16 cellular contexts compared by ENCODE assay signal in the genomic region with DNA sequence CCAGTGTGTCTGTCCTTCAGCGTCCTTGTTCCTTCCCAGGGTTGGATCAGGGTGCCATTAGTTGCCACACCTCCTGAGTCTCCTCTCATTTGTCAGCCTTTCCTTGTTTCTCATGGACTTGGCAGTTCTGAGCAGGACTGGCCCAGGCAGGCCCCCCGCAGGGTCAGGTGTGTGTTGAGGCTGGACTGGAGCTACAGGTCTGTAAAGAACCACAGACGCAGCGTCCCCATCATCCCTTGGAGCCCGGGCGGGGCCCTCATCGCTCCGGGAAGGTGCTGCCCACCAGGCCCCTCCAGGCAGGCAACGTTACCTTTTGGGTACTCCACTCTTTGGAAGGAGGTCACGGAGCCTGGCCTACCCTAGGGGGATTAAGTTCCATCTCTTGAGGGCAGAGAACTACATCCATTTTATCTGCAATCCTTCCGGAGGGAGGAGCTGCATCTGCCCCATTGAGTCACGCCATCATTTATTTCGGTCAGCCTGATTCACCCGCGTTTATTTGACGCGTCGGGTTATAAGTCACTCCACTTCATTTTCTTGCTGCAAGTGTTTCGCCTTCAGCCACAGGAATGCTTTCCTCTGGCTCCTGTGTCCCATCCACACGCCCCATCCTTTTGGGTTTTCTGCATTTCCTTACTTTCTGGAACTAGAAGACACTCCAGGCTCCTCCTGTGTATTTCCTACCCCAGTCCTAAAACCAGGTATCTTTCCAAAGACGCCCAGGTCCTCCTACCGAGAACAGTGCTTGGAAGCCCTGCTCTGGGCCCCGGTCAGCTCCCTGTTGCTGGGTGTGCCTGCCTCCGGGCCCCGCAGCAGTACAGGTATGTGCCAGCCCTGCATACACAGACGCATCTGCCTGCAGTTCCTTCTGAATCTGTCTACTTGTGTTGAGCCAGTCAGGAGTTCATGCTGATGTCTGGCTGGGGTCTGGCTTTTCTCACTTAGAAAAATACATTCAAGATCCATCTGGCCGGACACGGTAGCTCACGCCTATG.
DNase-seq lines count a peak whose midpoint lies in the region; TF ChIP-seq lines count a peak whose summit lies in the region.
"Had no signal": no experiment of that assay in that cellular context is flagged by ENCODE, and none has a peak within 500 bp of the region (broad histone marks: within the 10 kb centered on the region; RNA-seq: fewer than 3 reads in every experiment).

No MANE protein-coding gene starts in this region.

- H3K36me3 ChIP-seq in hepatocyte (replicated peaks; ENCODE audit: insufficient read depth, low read depth), result no peaks in the 10 kb centered on the region
- H3K36me3 ChIP-seq in vagina, result no peaks in the 10 kb centered on the region

- no peak for TF ChIP-seq POLR2A in vagina (IDR thresholded peaks at IDR 0.05)

- H3K4me1 Mint-ChIP-seq in progenitor cell of endocrine pancreas (ENCODE audit: low read depth), result no peaks in the 10 kb centered on the region

- no peak overlapping the region for H3K4me2 ChIP-seq in hepatocyte
- H3K4me2 ChIP-seq: A549 had no signal

- peak overlapping the region; percentile 37 for H3K27ac Mint-ChIP-seq in progenitor cell of endocrine pancreas

- H3K27me3 ChIP-seq in hepatocyte, result no peaks in the 10 kb centered on the region
- H3K27me3 ChIP-seq in vagina, result no peaks in the 10 kb centered on the region
- H3K27me3 ChIP-seq: BE2C had no signal

- DNase-seq in amniotic epithelial cell (ENCODE audit: low read depth) (peak; percentile 85), hepatocyte (ENCODE audit: low spot score) (peak; percentile 29), progenitor cell of endocrine pancreas (ENCODE audit: low spot score, unreplicated experiment) (no peak), vagina (ENCODE audit: extremely low spot score in 2 of 2) (no peak), foreskin fibroblast (no peak), NCI-H510A treated with DMSO at 0.1 percent for 48 hours (lab: John Stamatoyannopoulos, UW) (no peak)
- DNase-seq in stimulated activated CD4-positive, alpha-beta T cell treated with anti-CD3 and anti-CD28 coated beads, Interleukin-4, amount 100 ng/mL, for 4 hours, result no peak
- DNase-seq in stimulated activated CD4-positive, alpha-beta T cell treated with anti-CD3 and anti-CD28 coated beads, Interleukin-4, amount 100 ng/mL, for 1 hour, result no peak
- DNase-seq: BE2C; CD4-positive, alpha-beta memory T cell; DMS79; GM23248 had no signal

- intact Hi-C loops in vagina (cut with DNase I), result no loop called here

- no peaks in the 10 kb centered on the region for H3K27me3 Mint-ChIP-seq in progenitor cell of endocrine pancreas
- H3K27me3 Mint-ChIP-seq: CD4-positive, alpha-beta memory T cell had no signal

- H3K9me3 ChIP-seq in hepatocyte (ENCODE audit: low read depth) (no peaks in the 10 kb centered on the region), vagina (no peaks in the 10 kb centered on the region)
- H3K9me3 ChIP-seq: A549, BE2C had no signal

- H3K27ac ChIP-seq in hepatocyte (no peak overlapping the region), vagina (peak overlapping the region; percentile 40)
- H3K27ac ChIP-seq: A549, C4-2B, GM23248, HL-60 had no signal

- 93% methylated on average over 29 of the region's 29 CpGs for WGBS in hepatocyte (ENCODE audit: low lambda C conversion rate, missing lambda C conversion rate)

- no peak for TF ChIP-seq CTCF in hepatocyte (IDR thresholded peaks at IDR 0.05; ENCODE audit: poor library complexity)
- no peak for TF ChIP-seq CTCF in progenitor cell of endocrine pancreas (IDR thresholded peaks at IDR 0.05; ENCODE audit: unreplicated experiment)
- TF ChIP-seq CTCF in vagina (IDR thresholded peaks at IDR 0.05), result no peak
- TF ChIP-seq CTCF in foreskin fibroblast (IDR thresholded peaks at IDR 0.05; ENCODE audit: low read depth, low read length), result no peak

- no peaks in the 10 kb centered on the region for H4K20me1 ChIP-seq in hepatocyte (ENCODE audit: insufficient read depth, poor library complexity, severe bottlenecking)

- peaks cover 14% of the 10 kb centered on the region for H3K36me3 Mint-ChIP-seq in progenitor cell of endocrine pancreas (ENCODE audit: insufficient read depth)

- H3K9me3 Mint-ChIP-seq in progenitor cell of endocrine pancreas (ENCODE audit: low read depth), result peaks cover 7% of the 10 kb centered on the region
- H3K9me3 Mint-ChIP-seq: CD4-positive, alpha-beta memory T cell had no signal

- H3K79me2 ChIP-seq in hepatocyte, result no peaks in the 10 kb centered on the region

- H3K4me3 ChIP-seq in hepatocyte (no peak overlapping the region), vagina (no peak overlapping the region), foreskin fibroblast (ENCODE audit: low read depth in 1 of 2, low read length in 2 of 2) (no peak overlapping the region)
- H3K4me3 ChIP-seq: A549, GM12878, GM23248 had no signal

- H3K4me1 ChIP-seq in hepatocyte (ENCODE audit: insufficient read depth), result no peaks in the 10 kb centered on the region
- H3K4me1 ChIP-seq in vagina, result no peaks in the 10 kb centered on the region
- H3K4me1 ChIP-seq: A549, BE2C had no signal

- no peaks in the 10 kb centered on the region for H3K9me2 ChIP-seq in hepatocyte (replicated peaks; ENCODE audit: insufficient read depth)

- H3K4me3 Mint-ChIP-seq in progenitor cell of endocrine pancreas (ENCODE audit: low read depth), result no peak overlapping the region
- H3K4me3 Mint-ChIP-seq: CD4-positive, alpha-beta memory T cell had no signal

- no peak overlapping the region for H2AFZ ChIP-seq in hepatocyte
- H2AFZ ChIP-seq: GM23248 had no signal

Comparison
In these comparisons a context has a peak if more than half of its experiments do, and no peak if none do; other contexts are left out.
1. DNase-seq: peak in amniotic epithelial cell (single experiment) and hepatocyte (single experiment); none in progenitor cell of endocrine pancreas (single experiment), vagina (0 of 2), stimulated activated CD4-positive, alpha-beta T cell treated with anti-CD3 and anti-CD28 coated beads, Interleukin-4, amount 100 ng/mL, for 4 hours (0 of 2), stimulated activated CD4-positive, alpha-beta T cell treated with anti-CD3 and anti-CD28 coated beads, Interleukin-4, amount 100 ng/mL, for 1 hour (single experiment), foreskin fibroblast (0 of 2) and NCI-H510A treated with DMSO at 0.1 percent for 48 hours (single experiment).